In genomic region chr2:15460112-15460620, GRCh38 we compare ENCODE assay signal across 30 cellular contexts.
"Had no signal": no experiment of that assay in that cellular context is flagged by ENCODE, and none has a peak within 500 bp of the region (broad histone marks: within the 10 kb centered on the region; RNA-seq: fewer than 3 reads in every experiment).

No MANE protein-coding gene starts in this region.

- DNase-seq: activated B cell treated with CpG ODN at 0.5 μM for 24 hours; activated CD4-positive, alpha-beta T cell treated with anti-CD3 and anti-CD28 coated beads for 1 hour; activated CD4-positive, alpha-beta T cell treated with anti-CD3 and anti-CD28 coated beads, Interleukin-2, amount 10 ng/mL, durations not matched to agents 24 days and 14 days; activated CD4-positive, alpha-beta T cell treated with anti-CD3 and anti-CD28 coated beads, Interleukin-2, amount 50 U/mL, for 48 hours; activated CD8-positive, alpha-beta memory T cell treated with anti-CD3 and anti-CD28 coated beads, Interleukin-2, amount 10 ng/mL, durations not matched to agents 7 days and 5 days; activated effector memory CD4-positive, alpha-beta T cell treated with anti-CD3 and anti-CD28 coated beads, Interleukin-2, amount 50 U/mL, for 16 hours; activated naive CD4-positive, alpha-beta T cell treated with Interleukin-2 at 50 U/mL for 16 hours; activated naive CD8-positive, alpha-beta T cell treated with anti-CD3 and anti-CD28 coated beads, Interleukin-2, amount 50 U/mL, for 24 hours; activated T-cell treated with anti-CD3 and anti-CD28 coated beads, Interleukin-2, amount 50 U/mL, for 4 hours; amniotic stem cell; body of pancreas; central memory CD4-positive, alpha-beta T cell; Kasumi-1; NCI-H1105 treated with DMSO at 0.1 percent for 48 hours; NCI-H146; NCI-H1930; NCI-H2171; NCI-H2227 treated with DMSO at 0.1 percent for 48 hours; NCI-H446 treated with DMSO at 0.1 percent for 48 hours; NCI-H526 treated with DMSO at 0.1 percent for 48 hours; NK-92 treated with Interleukin-12 subunit alpha and Interleukin-12 subunit beta, amount 100 ng/mL, for 24 hours; PC-3; SHP77 treated with DMSO at 0.1 percent for 48 hours; T-cell; T-helper 2 cell; T1000 had no signal

- H3K9me3 ChIP-seq: ascending aorta, body of pancreas had no signal

- H3K27ac ChIP-seq: ascending aorta, body of pancreas had no signal

- FAIRE-seq: bronchial epithelial cell, TTC549 had no signal

- H3K4me1 ChIP-seq: ascending aorta, body of pancreas had no signal

- H3K4me3 ChIP-seq: ascending aorta, body of pancreas had no signal

- ATAC-seq: activated CD8-positive, alpha-beta memory T cell treated with anti-CD3 and anti-CD28 coated beads, Interleukin-2, amount 10 ng/mL, durations not matched to agents 7 days and 5 days; activated naive CD4-positive, alpha-beta T cell treated with anti-CD3 and anti-CD28 coated beads, Interleukin-2, amount 50 U/mL, for 72 hours; activated naive CD8-positive, alpha-beta T cell treated with anti-CD3 and anti-CD28 coated beads, Interleukin-2, amount 50 U/mL, for 24 hours; activated T-cell treated with anti-CD3 and anti-CD28 coated beads, Interleukin-2, amount 50 U/mL, for 4 hours; body of pancreas; PC-3; T-cell had no signal

- H3K27me3 ChIP-seq: ascending aorta, body of pancreas had no signal
